Comparison of ENCODE assay signal across 14 cellular contexts in the genomic region with DNA sequence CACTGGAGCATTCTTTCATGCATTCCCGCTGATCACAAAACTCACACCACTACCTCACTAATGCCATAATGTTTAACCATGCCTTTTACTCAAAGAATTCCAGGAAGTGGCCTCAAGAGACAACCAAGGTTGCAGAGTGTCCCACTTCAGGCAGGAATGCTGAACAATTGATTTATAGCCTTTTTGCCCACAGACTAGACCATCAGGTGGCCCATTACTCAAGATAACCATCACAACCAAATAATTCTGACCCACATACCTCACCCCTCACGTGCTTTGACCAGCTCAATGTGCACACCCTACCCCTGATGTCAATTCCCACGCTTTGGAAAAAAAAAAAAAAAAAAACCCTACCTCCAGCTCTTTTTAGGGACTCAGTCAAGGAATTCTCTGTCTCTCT.
"Had no signal": no experiment of that assay in that cellular context is flagged by ENCODE, and none has a peak within 500 bp of the region (broad histone marks: within the 10 kb centered on the region; RNA-seq: fewer than 3 reads in every experiment).

No MANE protein-coding gene starts in this region.

- H3K4me3 ChIP-seq: gastrocnemius medialis, heart right ventricle, left ventricle myocardium inferior, transverse colon had no signal

- H3K27me3 ChIP-seq: gastrocnemius medialis, heart right ventricle, transverse colon had no signal

- H3K9me3 ChIP-seq: gastrocnemius medialis, transverse colon had no signal

- H3K27ac ChIP-seq: gastrocnemius medialis, heart right ventricle, left ventricle myocardium inferior, transverse colon had no signal

- H3K27ac Mint-ChIP-seq: activated T-helper 1 cell treated with anti-CD3 and anti-CD28 coated beads, Interleukin-12 subunit alpha, Interleukin-12 subunit beta, Interleukin-2, Interleukin-4 antibody, amounts not matched to agents 30 ng/mL and 10 ng/mL and 1 ng/mL, durations not matched to agents 14 hours and 24 hours and 36 hours; natural killer cell treated with Interleukin-12 subunit alpha and Interleukin-12 subunit beta and Interleukin-15 and Interleukin-18, amount 100 ng/mL, for 72 hours had no signal

- FAIRE-seq: bronchial epithelial cell, small intestine had no signal

- H3K4me3 Mint-ChIP-seq: activated T-helper 1 cell treated with anti-CD3 and anti-CD28 coated beads, Interleukin-12 subunit alpha, Interleukin-12 subunit beta, Interleukin-2, Interleukin-4 antibody, amounts not matched to agents 30 ng/mL and 10 ng/mL and 1 ng/mL, durations not matched to agents 14 hours and 24 hours and 36 hours; natural killer cell treated with Interleukin-12 subunit alpha and Interleukin-12 subunit beta and Interleukin-15 and Interleukin-18, amount 100 ng/mL, for 72 hours had no signal

- H3K9me3 Mint-ChIP-seq: activated T-helper 1 cell treated with anti-CD3 and anti-CD28 coated beads, Interleukin-12 subunit alpha, Interleukin-12 subunit beta, Interleukin-2, Interleukin-4 antibody, amounts not matched to agents 30 ng/mL and 10 ng/mL and 1 ng/mL, durations not matched to agents 14 hours and 24 hours and 36 hours had no signal

- H3K27me3 Mint-ChIP-seq: natural killer cell treated with Interleukin-12 subunit alpha and Interleukin-12 subunit beta and Interleukin-15 and Interleukin-18, amount 100 ng/mL, for 72 hours had no signal

- H3K36me3 ChIP-seq: gastrocnemius medialis, heart right ventricle, left ventricle myocardium inferior, transverse colon had no signal

- H3K4me1 ChIP-seq: gastrocnemius medialis, heart right ventricle, left ventricle myocardium inferior, transverse colon had no signal

- H3K36me3 Mint-ChIP-seq: natural killer cell treated with Interleukin-12 subunit alpha and Interleukin-12 subunit beta and Interleukin-15 and Interleukin-18, amount 100 ng/mL, for 72 hours had no signal

- DNase-seq: erythroblast; gastrocnemius medialis; heart right ventricle; left ventricle myocardium inferior; right cardiac atrium; small intestine; stimulated activated CD4-positive, alpha-beta T cell treated with anti-CD3 and anti-CD28 coated beads, Interleukin-4, amount 100 ng/mL, for 24 hours; stimulated activated naive CD4-positive, alpha-beta T cell; T-helper 9 cell; transverse colon had no signal

- ATAC-seq: activated CD4-positive, CD25-positive, alpha-beta regulatory T cell treated with anti-CD3 and anti-CD28 coated beads, Interleukin-2, amount 50 U/mL, for 24 hours; gastrocnemius medialis; heart right ventricle; natural killer cell treated with Interleukin-12 subunit alpha and Interleukin-12 subunit beta and Interleukin-15 and Interleukin-18, amount 100 ng/mL, for 72 hours; right cardiac atrium had no signal
